22 cellular contexts compared by ENCODE assay signal in genomic region chr7:84142726-84143125, GRCh38.
"Had no signal": no experiment of that assay in that cellular context is flagged by ENCODE, and none has a peak within 500 bp of the region (broad histone marks: within the 10 kb centered on the region; RNA-seq: fewer than 3 reads in every experiment).

No MANE protein-coding gene starts in this region.

- H3K27me3 ChIP-seq: pancreas, thyroid gland had no signal

- H3K36me3 ChIP-seq: left ventricle myocardium inferior, pancreas, thyroid gland, WERI-Rb-1 had no signal

- H3K4me3 ChIP-seq: coronary artery, left ventricle myocardium inferior, pancreas, psoas muscle, thyroid gland had no signal

- H3K27ac ChIP-seq: coronary artery, left ventricle myocardium inferior, pancreas, psoas muscle, thyroid gland, WERI-Rb-1 had no signal

- ATAC-seq: activated T-helper 17 cell treated with anti-CD3 and anti-CD28 coated beads, Interleukin-2, amount 50 U/mL, for 72 hours; pancreas; psoas muscle; right cardiac atrium had no signal

- FAIRE-seq: bronchial epithelial cell, pancreas, TTC549 had no signal

- DNase-seq: activated CD4-positive, alpha-beta T cell treated with anti-CD3 and anti-CD28 coated beads for 1 hour; activated CD4-positive, alpha-beta T cell treated with anti-CD3 and anti-CD28 coated beads, Interleukin-2, amount 50 U/mL, for 1 hour; activated naive CD4-positive, alpha-beta T cell; activated T-cell treated with anti-CD3 and anti-CD28 coated beads, Interleukin-2, amount 50 U/mL, for 24 hours; amniotic stem cell; cerebellar nuclear complex; foreskin melanocyte; left ventricle myocardium inferior; mammary epithelial cell; nephron progenitor cell; pancreas; psoas muscle; right cardiac atrium; stimulated activated CD4-positive, alpha-beta T cell treated with anti-CD3 and anti-CD28 coated beads, Interleukin-1b, Interleukin-23, amount 100 ng/mL, for 48 hours; substantia nigra; T-helper 1 cell; thyroid gland; WERI-Rb-1 had no signal

- H3K9me3 ChIP-seq: left ventricle myocardium inferior, pancreas, psoas muscle, thyroid gland had no signal

- H3K4me1 ChIP-seq: left ventricle myocardium inferior, pancreas, psoas muscle, thyroid gland had no signal
